1 cellular context compared by ENCODE assay signal in genomic region chr7:100673302-100673941, GRCh38.
TF ChIP-seq lines count a peak whose summit lies in the region.

Gene GNB2 (plus strand): TSS chr7:100673740. CDS start chr7:100676266, 2,526 bp downstream.

TF ChIP-seq in K562, 482 proteins besides CTCF, POLR2A, EP300 and RAD21 (continued from another document and continues in another):
- TF ChIP-seq, protein P1, sequence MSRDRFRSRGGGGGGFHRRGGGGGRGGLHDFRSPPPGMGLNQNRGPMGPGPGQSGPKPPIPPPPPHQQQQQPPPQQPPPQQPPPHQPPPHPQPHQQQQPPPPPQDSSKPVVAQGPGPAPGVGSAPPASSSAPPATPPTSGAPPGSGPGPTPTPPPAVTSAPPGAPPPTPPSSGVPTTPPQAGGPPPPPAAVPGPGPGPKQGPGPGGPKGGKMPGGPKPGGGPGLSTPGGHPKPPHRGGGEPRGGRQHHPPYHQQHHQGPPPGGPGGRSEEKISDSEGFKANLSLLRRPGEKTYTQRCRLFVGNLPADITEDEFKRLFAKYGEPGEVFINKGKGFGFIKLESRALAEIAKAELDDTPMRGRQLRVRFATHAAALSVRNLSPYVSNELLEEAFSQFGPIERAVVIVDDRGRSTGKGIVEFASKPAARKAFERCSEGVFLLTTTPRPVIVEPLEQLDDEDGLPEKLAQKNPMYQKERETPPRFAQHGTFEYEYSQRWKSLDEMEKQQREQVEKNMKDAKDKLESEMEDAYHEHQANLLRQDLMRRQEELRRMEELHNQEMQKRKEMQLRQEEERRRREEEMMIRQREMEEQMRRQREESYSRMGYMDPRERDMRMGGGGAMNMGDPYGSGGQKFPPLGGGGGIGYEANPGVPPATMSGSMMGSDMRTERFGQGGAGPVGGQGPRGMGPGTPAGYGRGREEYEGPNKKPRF (IDR thresholded peaks at IDR 0.05; ENCODE audit: low read depth, low read length) = no peak
- no peak for TF ChIP-seq SMARCB1 (IDR thresholded peaks at IDR 0.05; ENCODE audit: insufficient read length, low read depth)
- TF ChIP-seq, protein P2, sequence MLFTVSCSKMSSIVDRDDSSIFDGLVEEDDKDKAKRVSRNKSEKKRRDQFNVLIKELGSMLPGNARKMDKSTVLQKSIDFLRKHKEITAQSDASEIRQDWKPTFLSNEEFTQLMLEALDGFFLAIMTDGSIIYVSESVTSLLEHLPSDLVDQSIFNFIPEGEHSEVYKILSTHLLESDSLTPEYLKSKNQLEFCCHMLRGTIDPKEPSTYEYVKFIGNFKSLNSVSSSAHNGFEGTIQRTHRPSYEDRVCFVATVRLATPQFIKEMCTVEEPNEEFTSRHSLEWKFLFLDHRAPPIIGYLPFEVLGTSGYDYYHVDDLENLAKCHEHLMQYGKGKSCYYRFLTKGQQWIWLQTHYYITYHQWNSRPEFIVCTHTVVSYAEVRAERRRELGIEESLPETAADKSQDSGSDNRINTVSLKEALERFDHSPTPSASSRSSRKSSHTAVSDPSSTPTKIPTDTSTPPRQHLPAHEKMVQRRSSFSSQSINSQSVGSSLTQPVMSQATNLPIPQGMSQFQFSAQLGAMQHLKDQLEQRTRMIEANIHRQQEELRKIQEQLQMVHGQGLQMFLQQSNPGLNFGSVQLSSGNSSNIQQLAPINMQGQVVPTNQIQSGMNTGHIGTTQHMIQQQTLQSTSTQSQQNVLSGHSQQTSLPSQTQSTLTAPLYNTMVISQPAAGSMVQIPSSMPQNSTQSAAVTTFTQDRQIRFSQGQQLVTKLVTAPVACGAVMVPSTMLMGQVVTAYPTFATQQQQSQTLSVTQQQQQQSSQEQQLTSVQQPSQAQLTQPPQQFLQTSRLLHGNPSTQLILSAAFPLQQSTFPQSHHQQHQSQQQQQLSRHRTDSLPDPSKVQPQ (CRISPR knock-in tag; IDR thresholded peaks at IDR 0.05; ENCODE audit: borderline replicate concordance) = no peak
- TF ChIP-seq U2AF1 (optimal IDR thresholded peaks at IDR 0.05; ENCODE audit: low read depth, low read length) = no peak
- no peak for TF ChIP-seq ZNF764 (CRISPR knock-in tag; IDR thresholded peaks at IDR 0.05; ENCODE audit: low read depth)
- no peak for TF ChIP-seq TGIF2 (CRISPR knock-in tag; IDR thresholded peaks at IDR 0.05)
- TF ChIP-seq ZNF224 (CRISPR knock-in tag; IDR thresholded peaks at IDR 0.05) = no peak
- no peak for TF ChIP-seq ZNF124 (CRISPR knock-in tag; IDR thresholded peaks at IDR 0.05)
- no peak for TF ChIP-seq HINFP (tag; conservative IDR thresholded peaks at IDR 0.05; ENCODE audit: low read depth)
- peak; percentile 87 for TF ChIP-seq ASH1L (IDR thresholded peaks at IDR 0.05; ENCODE audit: borderline replicate concordance, low read depth, partially characterized antibody)
- peak; percentile 99 for TF ChIP-seq CBFA2T2 (conservative IDR thresholded peaks at IDR 0.05)
- no peak; the same call in 1 of the 2 replicates for TF ChIP-seq POLR2H (tag; IDR thresholded peaks at IDR 0.05; ENCODE audit: low read depth)
- no peak for TF ChIP-seq ZBTB40 (IDR thresholded peaks at IDR 0.05)
- TF ChIP-seq ZBTB40 (CRISPR knock-in tag; IDR thresholded peaks at IDR 0.05) = no peak
- TF ChIP-seq ZNF395 (CRISPR knock-in tag; IDR thresholded peaks at IDR 0.05) = no peak
- no peak for TF ChIP-seq BCOR (IDR thresholded peaks at IDR 0.05)
- TF ChIP-seq REST (CRISPR knock-in tag; IDR thresholded peaks at IDR 0.05; ENCODE audit: low read depth) = peak; percentile 87; the same call in 1 of the 2 replicates
- no peak for TF ChIP-seq FOXA1 (IDR thresholded peaks at IDR 0.05; ENCODE audit: borderline replicate concordance)
- TF ChIP-seq PCBP1 (IDR thresholded peaks at IDR 0.05; ENCODE audit: low read depth, low read length, poor library complexity, severe bottlenecking) = peak; percentile 99
- TF ChIP-seq, protein P3, sequence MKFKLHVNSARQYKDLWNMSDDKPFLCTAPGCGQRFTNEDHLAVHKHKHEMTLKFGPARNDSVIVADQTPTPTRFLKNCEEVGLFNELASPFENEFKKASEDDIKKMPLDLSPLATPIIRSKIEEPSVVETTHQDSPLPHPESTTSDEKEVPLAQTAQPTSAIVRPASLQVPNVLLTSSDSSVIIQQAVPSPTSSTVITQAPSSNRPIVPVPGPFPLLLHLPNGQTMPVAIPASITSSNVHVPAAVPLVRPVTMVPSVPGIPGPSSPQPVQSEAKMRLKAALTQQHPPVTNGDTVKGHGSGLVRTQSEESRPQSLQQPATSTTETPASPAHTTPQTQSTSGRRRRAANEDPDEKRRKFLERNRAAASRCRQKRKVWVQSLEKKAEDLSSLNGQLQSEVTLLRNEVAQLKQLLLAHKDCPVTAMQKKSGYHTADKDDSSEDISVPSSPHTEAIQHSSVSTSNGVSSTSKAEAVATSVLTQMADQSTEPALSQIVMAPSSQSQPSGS (CRISPR knock-in tag; IDR thresholded peaks at IDR 0.05) = no peak
- no peak for TF ChIP-seq ZFP30 (CRISPR knock-in tag; IDR thresholded peaks at IDR 0.05; ENCODE audit: borderline replicate concordance)
- no peak for TF ChIP-seq PRMT5 (CRISPR knock-in tag; IDR thresholded peaks at IDR 0.05)
- TF ChIP-seq, protein P4, sequence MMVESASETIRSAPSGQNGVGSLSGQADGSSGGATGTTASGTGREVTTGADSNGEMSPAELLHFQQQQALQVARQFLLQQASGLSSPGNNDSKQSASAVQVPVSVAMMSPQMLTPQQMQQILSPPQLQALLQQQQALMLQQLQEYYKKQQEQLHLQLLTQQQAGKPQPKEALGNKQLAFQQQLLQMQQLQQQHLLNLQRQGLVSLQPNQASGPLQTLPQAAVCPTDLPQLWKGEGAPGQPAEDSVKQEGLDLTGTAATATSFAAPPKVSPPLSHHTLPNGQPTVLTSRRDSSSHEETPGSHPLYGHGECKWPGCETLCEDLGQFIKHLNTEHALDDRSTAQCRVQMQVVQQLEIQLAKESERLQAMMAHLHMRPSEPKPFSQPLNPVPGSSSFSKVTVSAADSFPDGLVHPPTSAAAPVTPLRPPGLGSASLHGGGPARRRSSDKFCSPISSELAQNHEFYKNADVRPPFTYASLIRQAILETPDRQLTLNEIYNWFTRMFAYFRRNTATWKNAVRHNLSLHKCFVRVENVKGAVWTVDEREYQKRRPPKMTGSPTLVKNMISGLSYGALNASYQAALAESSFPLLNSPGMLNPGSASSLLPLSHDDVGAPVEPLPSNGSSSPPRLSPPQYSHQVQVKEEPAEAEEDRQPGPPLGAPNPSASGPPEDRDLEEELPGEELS (CRISPR knock-in tag; IDR thresholded peaks at IDR 0.05; ENCODE audit: borderline replicate concordance) = no peak
- TF ChIP-seq E2F1 (CRISPR knock-in tag; IDR thresholded peaks at IDR 0.05) = peak; percentile 83
- TF ChIP-seq, protein P5, sequence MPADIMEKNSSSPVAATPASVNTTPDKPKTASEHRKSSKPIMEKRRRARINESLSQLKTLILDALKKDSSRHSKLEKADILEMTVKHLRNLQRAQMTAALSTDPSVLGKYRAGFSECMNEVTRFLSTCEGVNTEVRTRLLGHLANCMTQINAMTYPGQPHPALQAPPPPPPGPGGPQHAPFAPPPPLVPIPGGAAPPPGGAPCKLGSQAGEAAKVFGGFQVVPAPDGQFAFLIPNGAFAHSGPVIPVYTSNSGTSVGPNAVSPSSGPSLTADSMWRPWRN (IDR thresholded peaks at IDR 0.05; ENCODE audit: low read depth) = no peak
- TF ChIP-seq ZFPM2 (CRISPR knock-in tag; IDR thresholded peaks at IDR 0.05) = no peak
